14 cellular contexts compared by ENCODE assay signal in genomic region chr9:78320875-78321496, GRCh38. TPM values are rescaled to one million over a fixed set of nuclear protein-coding genes. Genes with fewer than 3 reads are reported as not detected.
DNase-seq lines count a peak whose midpoint lies in the region; ATAC-seq and TF ChIP-seq lines count a peak whose summit lies in the region.
"Had no signal": no experiment of that assay in that cellular context is flagged by ENCODE, and none has a peak within 500 bp of the region (broad histone marks: within the 10 kb centered on the region; RNA-seq: fewer than 3 reads in every experiment).

No MANE protein-coding gene starts in this region.

- H3K4me3 ChIP-seq in left ventricle myocardium inferior (no peak overlapping the region), fibroblast of pulmonary artery (replicated peaks; ENCODE audit: low read depth, low read length) (no peak overlapping the region), right atrium auricular region (no peak overlapping the region)
- H3K4me3 ChIP-seq: BLaER1 treated with 17β-estradiol and CSF1 and Interleukin-3, amounts not matched to agents 10 nM and 100 nM; GM23248 had no signal

- H3K9me3 ChIP-seq in left ventricle myocardium inferior (replicated peaks) (no peaks in the 10 kb centered on the region), right atrium auricular region (no peaks in the 10 kb centered on the region)

- no peaks in the 10 kb centered on the region for H3K36me3 ChIP-seq in left ventricle myocardium inferior
- H3K36me3 ChIP-seq in right atrium auricular region = no peaks in the 10 kb centered on the region

- no peak for TF ChIP-seq CTCF in left ventricle myocardium inferior (IDR thresholded peaks at IDR 0.05; ENCODE audit: borderline replicate concordance)
- TF ChIP-seq CTCF in fibroblast of pulmonary artery (IDR thresholded peaks at IDR 0.05; ENCODE audit: low read length, missing control alignments) = no peak
- no peak for TF ChIP-seq CTCF in right atrium auricular region (IDR thresholded peaks at IDR 0.05)

- H3K4me1 ChIP-seq in left ventricle myocardium inferior (peaks cover 7% of the 10 kb centered on the region), right atrium auricular region (no peaks in the 10 kb centered on the region)

- DNase-seq in Right ventricle myocardium inferior (ENCODE audit: missing footprints) (no peak), left ventricle myocardium inferior (no peak), fibroblast of pulmonary artery (ENCODE audit: low read depth) (peak; percentile 22), right atrium auricular region (ENCODE audit: low spot score) (peak; percentile 51), sciatic nerve (ENCODE audit: low spot score) (no peak), T1000 (lab: John Stamatoyannopoulos, UW) (no peak), NCI-H1436 treated with DMSO at 0.1 percent for 48 hours (lab: John Stamatoyannopoulos, UW) (no peak), SIG-M5 (lab: John Stamatoyannopoulos, UW) (no peak)
- DNase-seq: ACHN; CD4-positive, CD25-positive, alpha-beta regulatory T cell; DMS53; GM23248; H7 had no signal

- H3K27me3 ChIP-seq in left ventricle myocardium inferior (ENCODE audit: low read depth) = no peaks in the 10 kb centered on the region
- H3K27me3 ChIP-seq in right atrium auricular region = no peaks in the 10 kb centered on the region
- H3K27me3 ChIP-seq: BLaER1 treated with 17β-estradiol and CSF1 and Interleukin-3, amounts not matched to agents 10 nM and 100 nM had no signal

- peak; percentile 64 for ATAC-seq in Right ventricle myocardium inferior
- ATAC-seq in sciatic nerve = peak; percentile 87

- intact Hi-C loops in Right ventricle myocardium inferior (cut with DNase I) = no loop called here
- intact Hi-C loops in left ventricle myocardium inferior (cut with micrococcal nuclease) = no loop called here
- intact Hi-C loops in sciatic nerve (cut with DNase I) = no loop called here

- no peak overlapping the region for H3K27ac ChIP-seq in left ventricle myocardium inferior (replicated peaks)
- no peak overlapping the region for H3K27ac ChIP-seq in right atrium auricular region
- H3K27ac ChIP-seq: BLaER1 treated with 17β-estradiol and CSF1 and Interleukin-3, amounts not matched to agents 10 nM and 100 nM; GM23248 had no signal

RNA-seq across cellular contexts. Expression of gene PSAT1, which starts 24.1 kb away (rescaled TPM):
- total RNA-seq in Right ventricle myocardium inferior (1.4 TPM), left ventricle myocardium inferior (0.77 TPM), right atrium auricular region (under 1 TPM; 0.31 to 0.78 TPM), sciatic nerve (17.0 TPM)

Comparison
In these comparisons a context has a peak if more than half of its experiments do, and no peak if none do; other contexts are left out.
1. DNase-seq: peak in fibroblast of pulmonary artery (single experiment) and right atrium auricular region (single experiment); none in Right ventricle myocardium inferior (single experiment), left ventricle myocardium inferior (single experiment), sciatic nerve (single experiment), T1000 (single experiment), NCI-H1436 treated with DMSO at 0.1 percent for 48 hours (single experiment) and SIG-M5 (single experiment).